ENCODE assay signal across 1 cellular context in the genomic region with DNA sequence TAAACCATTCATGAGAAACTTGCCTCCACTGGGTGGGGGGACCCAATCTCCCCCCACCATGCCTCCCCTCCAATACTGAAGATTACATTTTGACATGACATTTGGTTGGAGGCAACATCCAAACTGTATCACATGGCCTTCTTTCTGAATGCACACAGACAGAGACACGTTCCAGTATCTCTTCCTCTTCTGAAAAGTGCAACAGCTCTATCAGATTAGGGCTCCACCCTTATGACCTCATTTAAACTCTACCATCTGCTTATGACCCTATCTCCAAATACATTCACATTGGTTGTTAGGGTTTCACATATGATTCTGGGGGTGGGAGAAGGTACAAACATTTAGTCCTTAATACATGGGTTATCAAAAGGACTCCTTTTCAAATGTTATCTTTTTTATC.
A peak's percentile ranks its signal among the peaks of the same experiment; 100 is the strongest.
TF ChIP-seq lines count a peak whose summit lies in the region.

No MANE protein-coding gene starts in this region.

TF ChIP-seq in K562, 482 proteins besides CTCF, POLR2A, EP300 and RAD21 (continued from another document and continues in another):
- TF ChIP-seq, protein P1, sequence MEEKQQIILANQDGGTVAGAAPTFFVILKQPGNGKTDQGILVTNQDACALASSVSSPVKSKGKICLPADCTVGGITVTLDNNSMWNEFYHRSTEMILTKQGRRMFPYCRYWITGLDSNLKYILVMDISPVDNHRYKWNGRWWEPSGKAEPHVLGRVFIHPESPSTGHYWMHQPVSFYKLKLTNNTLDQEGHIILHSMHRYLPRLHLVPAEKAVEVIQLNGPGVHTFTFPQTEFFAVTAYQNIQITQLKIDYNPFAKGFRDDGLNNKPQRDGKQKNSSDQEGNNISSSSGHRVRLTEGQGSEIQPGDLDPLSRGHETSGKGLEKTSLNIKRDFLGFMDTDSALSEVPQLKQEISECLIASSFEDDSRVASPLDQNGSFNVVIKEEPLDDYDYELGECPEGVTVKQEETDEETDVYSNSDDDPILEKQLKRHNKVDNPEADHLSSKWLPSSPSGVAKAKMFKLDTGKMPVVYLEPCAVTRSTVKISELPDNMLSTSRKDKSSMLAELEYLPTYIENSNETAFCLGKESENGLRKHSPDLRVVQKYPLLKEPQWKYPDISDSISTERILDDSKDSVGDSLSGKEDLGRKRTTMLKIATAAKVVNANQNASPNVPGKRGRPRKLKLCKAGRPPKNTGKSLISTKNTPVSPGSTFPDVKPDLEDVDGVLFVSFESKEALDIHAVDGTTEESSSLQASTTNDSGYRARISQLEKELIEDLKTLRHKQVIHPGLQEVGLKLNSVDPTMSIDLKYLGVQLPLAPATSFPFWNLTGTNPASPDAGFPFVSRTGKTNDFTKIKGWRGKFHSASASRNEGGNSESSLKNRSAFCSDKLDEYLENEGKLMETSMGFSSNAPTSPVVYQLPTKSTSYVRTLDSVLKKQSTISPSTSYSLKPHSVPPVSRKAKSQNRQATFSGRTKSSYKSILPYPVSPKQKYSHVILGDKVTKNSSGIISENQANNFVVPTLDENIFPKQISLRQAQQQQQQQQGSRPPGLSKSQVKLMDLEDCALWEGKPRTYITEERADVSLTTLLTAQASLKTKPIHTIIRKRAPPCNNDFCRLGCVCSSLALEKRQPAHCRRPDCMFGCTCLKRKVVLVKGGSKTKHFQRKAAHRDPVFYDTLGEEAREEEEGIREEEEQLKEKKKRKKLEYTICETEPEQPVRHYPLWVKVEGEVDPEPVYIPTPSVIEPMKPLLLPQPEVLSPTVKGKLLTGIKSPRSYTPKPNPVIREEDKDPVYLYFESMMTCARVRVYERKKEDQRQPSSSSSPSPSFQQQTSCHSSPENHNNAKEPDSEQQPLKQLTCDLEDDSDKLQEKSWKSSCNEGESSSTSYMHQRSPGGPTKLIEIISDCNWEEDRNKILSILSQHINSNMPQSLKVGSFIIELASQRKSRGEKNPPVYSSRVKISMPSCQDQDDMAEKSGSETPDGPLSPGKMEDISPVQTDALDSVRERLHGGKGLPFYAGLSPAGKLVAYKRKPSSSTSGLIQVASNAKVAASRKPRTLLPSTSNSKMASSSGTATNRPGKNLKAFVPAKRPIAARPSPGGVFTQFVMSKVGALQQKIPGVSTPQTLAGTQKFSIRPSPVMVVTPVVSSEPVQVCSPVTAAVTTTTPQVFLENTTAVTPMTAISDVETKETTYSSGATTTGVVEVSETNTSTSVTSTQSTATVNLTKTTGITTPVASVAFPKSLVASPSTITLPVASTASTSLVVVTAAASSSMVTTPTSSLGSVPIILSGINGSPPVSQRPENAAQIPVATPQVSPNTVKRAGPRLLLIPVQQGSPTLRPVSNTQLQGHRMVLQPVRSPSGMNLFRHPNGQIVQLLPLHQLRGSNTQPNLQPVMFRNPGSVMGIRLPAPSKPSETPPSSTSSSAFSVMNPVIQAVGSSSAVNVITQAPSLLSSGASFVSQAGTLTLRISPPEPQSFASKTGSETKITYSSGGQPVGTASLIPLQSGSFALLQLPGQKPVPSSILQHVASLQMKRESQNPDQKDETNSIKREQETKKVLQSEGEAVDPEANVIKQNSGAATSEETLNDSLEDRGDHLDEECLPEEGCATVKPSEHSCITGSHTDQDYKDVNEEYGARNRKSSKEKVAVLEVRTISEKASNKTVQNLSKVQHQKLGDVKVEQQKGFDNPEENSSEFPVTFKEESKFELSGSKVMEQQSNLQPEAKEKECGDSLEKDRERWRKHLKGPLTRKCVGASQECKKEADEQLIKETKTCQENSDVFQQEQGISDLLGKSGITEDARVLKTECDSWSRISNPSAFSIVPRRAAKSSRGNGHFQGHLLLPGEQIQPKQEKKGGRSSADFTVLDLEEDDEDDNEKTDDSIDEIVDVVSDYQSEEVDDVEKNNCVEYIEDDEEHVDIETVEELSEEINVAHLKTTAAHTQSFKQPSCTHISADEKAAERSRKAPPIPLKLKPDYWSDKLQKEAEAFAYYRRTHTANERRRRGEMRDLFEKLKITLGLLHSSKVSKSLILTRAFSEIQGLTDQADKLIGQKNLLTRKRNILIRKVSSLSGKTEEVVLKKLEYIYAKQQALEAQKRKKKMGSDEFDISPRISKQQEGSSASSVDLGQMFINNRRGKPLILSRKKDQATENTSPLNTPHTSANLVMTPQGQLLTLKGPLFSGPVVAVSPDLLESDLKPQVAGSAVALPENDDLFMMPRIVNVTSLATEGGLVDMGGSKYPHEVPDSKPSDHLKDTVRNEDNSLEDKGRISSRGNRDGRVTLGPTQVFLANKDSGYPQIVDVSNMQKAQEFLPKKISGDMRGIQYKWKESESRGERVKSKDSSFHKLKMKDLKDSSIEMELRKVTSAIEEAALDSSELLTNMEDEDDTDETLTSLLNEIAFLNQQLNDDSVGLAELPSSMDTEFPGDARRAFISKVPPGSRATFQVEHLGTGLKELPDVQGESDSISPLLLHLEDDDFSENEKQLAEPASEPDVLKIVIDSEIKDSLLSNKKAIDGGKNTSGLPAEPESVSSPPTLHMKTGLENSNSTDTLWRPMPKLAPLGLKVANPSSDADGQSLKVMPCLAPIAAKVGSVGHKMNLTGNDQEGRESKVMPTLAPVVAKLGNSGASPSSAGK (IDR thresholded peaks at IDR 0.05) = peak; percentile 50
- TF ChIP-seq HLTF (IDR thresholded peaks at IDR 0.05) = no peak
- no peak for TF ChIP-seq HSF4 (CRISPR knock-in tag; IDR thresholded peaks at IDR 0.05; ENCODE audit: borderline replicate concordance)
- TF ChIP-seq, protein P2, sequence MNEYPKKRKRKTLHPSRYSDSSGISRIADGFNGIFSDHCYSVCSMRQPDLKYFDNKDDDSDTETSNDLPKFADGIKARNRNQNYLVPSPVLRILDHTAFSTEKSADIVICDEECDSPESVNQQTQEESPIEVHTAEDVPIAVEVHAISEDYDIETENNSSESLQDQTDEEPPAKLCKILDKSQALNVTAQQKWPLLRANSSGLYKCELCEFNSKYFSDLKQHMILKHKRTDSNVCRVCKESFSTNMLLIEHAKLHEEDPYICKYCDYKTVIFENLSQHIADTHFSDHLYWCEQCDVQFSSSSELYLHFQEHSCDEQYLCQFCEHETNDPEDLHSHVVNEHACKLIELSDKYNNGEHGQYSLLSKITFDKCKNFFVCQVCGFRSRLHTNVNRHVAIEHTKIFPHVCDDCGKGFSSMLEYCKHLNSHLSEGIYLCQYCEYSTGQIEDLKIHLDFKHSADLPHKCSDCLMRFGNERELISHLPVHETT (CRISPR knock-in tag; conservative IDR thresholded peaks at IDR 0.05 in 1 of 2, IDR thresholded peaks at IDR 0.05 in 1 of 2) = no peak
- TF ChIP-seq NR2C2 (CRISPR knock-in tag; IDR thresholded peaks at IDR 0.05) = no peak
- TF ChIP-seq NR2C2 (tag; IDR thresholded peaks at IDR 0.05) = peak; percentile 40; the same call in 1 of the 2 replicates
- TF ChIP-seq, protein P3, sequence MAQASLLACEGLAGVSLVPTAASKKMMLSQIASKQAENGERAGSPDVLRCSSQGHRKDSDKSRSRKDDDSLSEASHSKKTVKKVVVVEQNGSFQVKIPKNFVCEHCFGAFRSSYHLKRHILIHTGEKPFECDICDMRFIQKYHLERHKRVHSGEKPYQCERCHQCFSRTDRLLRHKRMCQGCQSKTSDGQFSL (CRISPR knock-in tag; IDR thresholded peaks at IDR 0.05) = no peak
- TF ChIP-seq, protein P3 (tag; IDR thresholded peaks at IDR 0.05) = no peak
- TF ChIP-seq, protein P4, sequence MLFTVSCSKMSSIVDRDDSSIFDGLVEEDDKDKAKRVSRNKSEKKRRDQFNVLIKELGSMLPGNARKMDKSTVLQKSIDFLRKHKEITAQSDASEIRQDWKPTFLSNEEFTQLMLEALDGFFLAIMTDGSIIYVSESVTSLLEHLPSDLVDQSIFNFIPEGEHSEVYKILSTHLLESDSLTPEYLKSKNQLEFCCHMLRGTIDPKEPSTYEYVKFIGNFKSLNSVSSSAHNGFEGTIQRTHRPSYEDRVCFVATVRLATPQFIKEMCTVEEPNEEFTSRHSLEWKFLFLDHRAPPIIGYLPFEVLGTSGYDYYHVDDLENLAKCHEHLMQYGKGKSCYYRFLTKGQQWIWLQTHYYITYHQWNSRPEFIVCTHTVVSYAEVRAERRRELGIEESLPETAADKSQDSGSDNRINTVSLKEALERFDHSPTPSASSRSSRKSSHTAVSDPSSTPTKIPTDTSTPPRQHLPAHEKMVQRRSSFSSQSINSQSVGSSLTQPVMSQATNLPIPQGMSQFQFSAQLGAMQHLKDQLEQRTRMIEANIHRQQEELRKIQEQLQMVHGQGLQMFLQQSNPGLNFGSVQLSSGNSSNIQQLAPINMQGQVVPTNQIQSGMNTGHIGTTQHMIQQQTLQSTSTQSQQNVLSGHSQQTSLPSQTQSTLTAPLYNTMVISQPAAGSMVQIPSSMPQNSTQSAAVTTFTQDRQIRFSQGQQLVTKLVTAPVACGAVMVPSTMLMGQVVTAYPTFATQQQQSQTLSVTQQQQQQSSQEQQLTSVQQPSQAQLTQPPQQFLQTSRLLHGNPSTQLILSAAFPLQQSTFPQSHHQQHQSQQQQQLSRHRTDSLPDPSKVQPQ (CRISPR knock-in tag; IDR thresholded peaks at IDR 0.05; ENCODE audit: borderline replicate concordance) = no peak
- TF ChIP-seq MTA1 (IDR thresholded peaks at IDR 0.05; ENCODE audit: borderline replicate concordance) = no peak
- TF ChIP-seq JUND (IDR thresholded peaks at IDR 0.05; ENCODE audit: borderline replicate concordance, low read depth, low read length) = no peak
- TF ChIP-seq JUND (tag; IDR thresholded peaks at IDR 0.05; ENCODE audit: borderline replicate concordance, low read depth, low read length) = peak; percentile 72; the same call in 2 of the 3 replicates
- no peak for TF ChIP-seq ZNF124 (CRISPR knock-in tag; IDR thresholded peaks at IDR 0.05)
- TF ChIP-seq SOX6 (IDR thresholded peaks at IDR 0.05) = 0 out of 2 replicates have a peak, but pooled peaks have one; percentile 10
- TF ChIP-seq KLF13 (tag; IDR thresholded peaks at IDR 0.05; ENCODE audit: borderline replicate concordance, low read depth) = no peak
- TF ChIP-seq CCAR2 (IDR thresholded peaks at IDR 0.05; ENCODE audit: low read depth, low read length) = no peak
- TF ChIP-seq, protein P5, sequence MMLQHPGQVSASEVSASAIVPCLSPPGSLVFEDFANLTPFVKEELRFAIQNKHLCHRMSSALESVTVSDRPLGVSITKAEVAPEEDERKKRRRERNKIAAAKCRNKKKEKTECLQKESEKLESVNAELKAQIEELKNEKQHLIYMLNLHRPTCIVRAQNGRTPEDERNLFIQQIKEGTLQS (IDR thresholded peaks at IDR 0.05) = peak; percentile 16; the same call in 1 of the 2 replicates
- TF ChIP-seq, protein P5 (CRISPR knock-in tag; conservative IDR thresholded peaks at IDR 0.05) = no peak
- no peak for TF ChIP-seq ZNF23 (CRISPR knock-in tag; IDR thresholded peaks at IDR 0.05)
- peak; percentile 72 for TF ChIP-seq L3MBTL2 (IDR thresholded peaks at IDR 0.05)
- no peak for TF ChIP-seq POU5F1 (IDR thresholded peaks at IDR 0.05; ENCODE audit: borderline replicate concordance, low read depth, low read length, partially characterized antibody)
- TF ChIP-seq, protein P6, sequence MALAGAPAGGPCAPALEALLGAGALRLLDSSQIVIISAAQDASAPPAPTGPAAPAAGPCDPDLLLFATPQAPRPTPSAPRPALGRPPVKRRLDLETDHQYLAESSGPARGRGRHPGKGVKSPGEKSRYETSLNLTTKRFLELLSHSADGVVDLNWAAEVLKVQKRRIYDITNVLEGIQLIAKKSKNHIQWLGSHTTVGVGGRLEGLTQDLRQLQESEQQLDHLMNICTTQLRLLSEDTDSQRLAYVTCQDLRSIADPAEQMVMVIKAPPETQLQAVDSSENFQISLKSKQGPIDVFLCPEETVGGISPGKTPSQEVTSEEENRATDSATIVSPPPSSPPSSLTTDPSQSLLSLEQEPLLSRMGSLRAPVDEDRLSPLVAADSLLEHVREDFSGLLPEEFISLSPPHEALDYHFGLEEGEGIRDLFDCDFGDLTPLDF (CRISPR knock-in tag; IDR thresholded peaks at IDR 0.05) = no peak
- TF ChIP-seq HDAC3 (IDR thresholded peaks at IDR 0.05; ENCODE audit: borderline replicate concordance, partially characterized antibody) = no peak
- TF ChIP-seq ATF1 (CRISPR knock-in tag; IDR thresholded peaks at IDR 0.05) = no peak
- TF ChIP-seq ATF1 (tag; IDR thresholded peaks at IDR 0.05) = 0 out of 2 replicates have a peak, but pooled peaks have one; percentile 17
- TF ChIP-seq, protein P7, sequence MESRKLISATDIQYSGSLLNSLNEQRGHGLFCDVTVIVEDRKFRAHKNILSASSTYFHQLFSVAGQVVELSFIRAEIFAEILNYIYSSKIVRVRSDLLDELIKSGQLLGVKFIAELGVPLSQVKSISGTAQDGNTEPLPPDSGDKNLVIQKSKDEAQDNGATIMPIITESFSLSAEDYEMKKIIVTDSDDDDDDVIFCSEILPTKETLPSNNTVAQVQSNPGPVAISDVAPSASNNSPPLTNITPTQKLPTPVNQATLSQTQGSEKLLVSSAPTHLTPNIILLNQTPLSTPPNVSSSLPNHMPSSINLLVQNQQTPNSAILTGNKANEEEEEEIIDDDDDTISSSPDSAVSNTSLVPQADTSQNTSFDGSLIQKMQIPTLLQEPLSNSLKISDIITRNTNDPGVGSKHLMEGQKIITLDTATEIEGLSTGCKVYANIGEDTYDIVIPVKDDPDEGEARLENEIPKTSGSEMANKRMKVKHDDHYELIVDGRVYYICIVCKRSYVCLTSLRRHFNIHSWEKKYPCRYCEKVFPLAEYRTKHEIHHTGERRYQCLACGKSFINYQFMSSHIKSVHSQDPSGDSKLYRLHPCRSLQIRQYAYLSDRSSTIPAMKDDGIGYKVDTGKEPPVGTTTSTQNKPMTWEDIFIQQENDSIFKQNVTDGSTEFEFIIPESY (CRISPR knock-in tag; IDR thresholded peaks at IDR 0.05) = no peak
- TF ChIP-seq, protein P8, sequence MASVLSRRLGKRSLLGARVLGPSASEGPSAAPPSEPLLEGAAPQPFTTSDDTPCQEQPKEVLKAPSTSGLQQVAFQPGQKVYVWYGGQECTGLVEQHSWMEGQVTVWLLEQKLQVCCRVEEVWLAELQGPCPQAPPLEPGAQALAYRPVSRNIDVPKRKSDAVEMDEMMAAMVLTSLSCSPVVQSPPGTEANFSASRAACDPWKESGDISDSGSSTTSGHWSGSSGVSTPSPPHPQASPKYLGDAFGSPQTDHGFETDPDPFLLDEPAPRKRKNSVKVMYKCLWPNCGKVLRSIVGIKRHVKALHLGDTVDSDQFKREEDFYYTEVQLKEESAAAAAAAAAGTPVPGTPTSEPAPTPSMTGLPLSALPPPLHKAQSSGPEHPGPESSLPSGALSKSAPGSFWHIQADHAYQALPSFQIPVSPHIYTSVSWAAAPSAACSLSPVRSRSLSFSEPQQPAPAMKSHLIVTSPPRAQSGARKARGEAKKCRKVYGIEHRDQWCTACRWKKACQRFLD (CRISPR knock-in tag; IDR thresholded peaks at IDR 0.05) = no peak
- no peak for TF ChIP-seq MCM3 (IDR thresholded peaks at IDR 0.05)
- TF ChIP-seq POLR3G (IDR thresholded peaks at IDR 0.05; ENCODE audit: extremely low read depth, insufficient read length, insufficient replicate concordance) = no peak
- TF ChIP-seq, protein P9, sequence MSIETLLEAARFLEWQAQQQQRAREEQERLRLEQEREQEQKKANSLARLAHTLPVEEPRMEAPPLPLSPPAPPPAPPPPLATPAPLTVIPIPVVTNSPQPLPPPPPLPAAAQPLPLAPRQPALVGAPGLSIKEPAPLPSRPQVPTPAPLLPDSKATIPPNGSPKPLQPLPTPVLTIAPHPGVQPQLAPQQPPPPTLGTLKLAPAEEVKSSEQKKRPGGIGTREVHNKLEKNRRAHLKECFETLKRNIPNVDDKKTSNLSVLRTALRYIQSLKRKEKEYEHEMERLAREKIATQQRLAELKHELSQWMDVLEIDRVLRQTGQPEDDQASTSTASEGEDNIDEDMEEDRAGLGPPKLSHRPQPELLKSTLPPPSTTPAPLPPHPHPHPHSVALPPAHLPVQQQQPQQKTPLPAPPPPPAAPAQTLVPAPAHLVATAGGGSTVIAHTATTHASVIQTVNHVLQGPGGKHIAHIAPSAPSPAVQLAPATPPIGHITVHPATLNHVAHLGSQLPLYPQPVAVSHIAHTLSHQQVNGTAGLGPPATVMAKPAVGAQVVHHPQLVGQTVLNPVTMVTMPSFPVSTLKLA (conservative IDR thresholded peaks at IDR 0.05) = no peak
